22 cellular contexts compared by ENCODE assay signal in the genomic region with DNA sequence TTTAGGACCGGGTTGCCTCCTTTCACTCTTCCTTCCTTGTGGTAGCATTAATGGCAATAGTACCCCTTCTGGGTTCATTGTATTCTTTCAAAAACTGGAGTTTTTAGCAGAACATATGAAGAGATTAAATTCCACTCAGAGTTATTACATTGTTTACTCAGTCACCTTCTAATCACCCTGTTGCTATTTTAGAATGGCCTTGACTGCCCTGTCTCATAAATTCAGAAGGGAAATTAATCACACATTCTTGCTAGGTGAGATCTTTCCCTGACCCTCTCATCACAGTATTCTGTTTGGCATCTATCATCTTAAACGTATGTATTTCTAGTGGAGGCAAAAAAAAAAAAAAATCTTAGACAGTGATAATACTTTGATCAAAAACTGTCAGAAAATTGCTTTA.
DNase-seq lines count a peak whose midpoint lies in the region; ATAC-seq and TF ChIP-seq lines count a peak whose summit lies in the region.
"Had no signal": no experiment of that assay in that cellular context is flagged by ENCODE, and none has a peak within 500 bp of the region (broad histone marks: within the 10 kb centered on the region; RNA-seq: fewer than 3 reads in every experiment).

No MANE protein-coding gene starts in this region.

- no peaks in the 10 kb centered on the region for H3K27me3 ChIP-seq in mammary epithelial cell (ENCODE audit: insufficient read depth, low read length)
- H3K27me3 ChIP-seq: MG63 had no signal

- intact Hi-C loops in MCF 10A (cut with micrococcal nuclease) = loop anchor here (2.0 to 10.0 kb wide), 2 partner anchors 560 to 880 kb away; no protein-coding TSS in a partner anchor
- intact Hi-C loops in mammary epithelial cell (cut with micrococcal nuclease) = loop anchor here (2.0 kb wide), 2 partner anchors 418 to 800 kb away; no protein-coding TSS in a partner anchor

- H3K27ac Mint-ChIP-seq in MCF 10A (ENCODE audit: low read depth, unreplicated experiment) = peak overlapping the region; percentile 42

- H2AFZ ChIP-seq in mammary epithelial cell (ENCODE audit: low read depth, low read length) = no peak overlapping the region
- H2AFZ ChIP-seq: PC-9 had no signal

- H3K27me3 Mint-ChIP-seq in MCF 10A (ENCODE audit: insufficient read depth, unreplicated experiment) = no peaks in the 10 kb centered on the region

- in situ Hi-C loops in mammary epithelial cell (cut with MboI; ENCODE audit: low sequenced_read_pairs in 2 of 2) = no loop called here

- no peak for DNase-seq in MCF 10A (ENCODE audit: unreplicated experiment)
- no peak for DNase-seq in mammary epithelial cell
- peak; percentile 4 for DNase-seq in M059J (ENCODE audit: low read depth)
- DNase-seq in RWPE1 (ENCODE audit: low spot score) = peak; percentile 2
- DNase-seq in kidney tubule cell (ENCODE audit: low spot score) = peak; percentile 47
- no peak for DNase-seq in central memory CD4-positive, alpha-beta T cell
- DNase-seq: Calu3, DMS153, DND-41, Kasumi-1, MG63, NCI-H1694 treated with DMSO at 0.1 percent for 48 hours, NCI-H2081, NCI-H2227 treated with DMSO at 0.1 percent for 48 hours, NCI-H510A, NCI-H774, PC-9, SHP77 treated with DMSO at 0.1 percent for 48 hours had no signal

- H3K9me3 Mint-ChIP-seq in MCF 10A (ENCODE audit: unreplicated experiment) = peaks cover 4% of the 10 kb centered on the region

- no peak overlapping the region for H3K4me3 ChIP-seq in mammary epithelial cell (replicated peaks in 1 of 3; ENCODE audit: insufficient read depth in 1 of 3, low read depth in 2 of 3, low read length in 3 of 3)
- H3K4me3 ChIP-seq: K562, MG63, PC-9 had no signal

- no peaks in the 10 kb centered on the region for H3K4me1 ChIP-seq in mammary epithelial cell (ENCODE audit: insufficient read depth, low read length)

- TF ChIP-seq CTCF in MCF 10A (IDR thresholded peaks at IDR 0.05; ENCODE audit: unreplicated experiment) (no peak), mammary epithelial cell (conservative IDR thresholded peaks at IDR 0.05 in 1 of 2, IDR thresholded peaks at IDR 0.05 in 1 of 2; ENCODE audit: extremely low read depth in 1 of 2, insufficient read depth in 1 of 2, low read depth in 1 of 2, low read length in 2 of 2) (no peak), RWPE1 (conservative IDR thresholded peaks at IDR 0.05; ENCODE audit: low read depth) (no peak)

- 75% methylated on average over 2 of the region's 2 CpGs for WGBS in mammary epithelial cell (ENCODE audit: low coverage, missing lambda C conversion rate)

- POLR2A ChIA-PET in MCF 10A (lab: Yijun Ruan, JAX) (no interaction called here), RWPE1 (lab: Yijun Ruan, JAX; ENCODE audit: low non-redundant PET) (no interaction called here)

- CTCF ChIA-PET in MCF 10A (lab: Yijun Ruan, JAX) = interaction anchor here (1.1 kb wide), 1 partner anchor 558 kb away, joined by 5 read pairs; no protein-coding TSS in a partner anchor
- CTCF ChIA-PET in mammary epithelial cell (lab: Charles Lee; ENCODE audit: low non-redundant PET) = no interaction called here
- CTCF ChIA-PET in RWPE1 (lab: Yijun Ruan, JAX) = no interaction called here

- no peak overlapping the region for H3K4me2 ChIP-seq in mammary epithelial cell (ENCODE audit: insufficient read depth, low read depth, low read length)
- H3K4me2 ChIP-seq: PC-9 had no signal

- dilution Hi-C loops in mammary epithelial cell (cut with HindIII; ENCODE audit: low sequenced_read_pairs) = no loop called here

- H3K36me3 ChIP-seq in mammary epithelial cell (ENCODE audit: insufficient read depth, low read length) = no peaks in the 10 kb centered on the region
- H3K36me3 ChIP-seq: MG63 had no signal

- H3K9ac ChIP-seq in mammary epithelial cell (ENCODE audit: insufficient read depth, low read length) = no peak overlapping the region

- no peak for ATAC-seq in GM19463 (IDR thresholded peaks at IDR 0.05; ENCODE audit: unreplicated experiment)
- no peak for ATAC-seq in HG02610 (IDR thresholded peaks at IDR 0.05; ENCODE audit: unreplicated experiment)
- ATAC-seq: HCT116, K562 had no signal

- BruUV-seq in MCF 10A (replicated peaks; lab: Mats Ljungman, UMichigan) (no TSS peak), mammary epithelial cell (replicated peaks; lab: Mats Ljungman, UMichigan) (no TSS peak)

- H3K79me2 ChIP-seq in mammary epithelial cell (ENCODE audit: insufficient read depth, low read length) = no peaks in the 10 kb centered on the region

- no peak overlapping the region for H3K4me3 Mint-ChIP-seq in MCF 10A (ENCODE audit: unreplicated experiment)

- H3K36me3 Mint-ChIP-seq in MCF 10A (ENCODE audit: insufficient read depth, unreplicated experiment) = no peaks in the 10 kb centered on the region

- H3K9me3 ChIP-seq in mammary epithelial cell (replicated peaks; ENCODE audit: insufficient read depth, low read length) = no peaks in the 10 kb centered on the region
- H3K9me3 ChIP-seq: MG63 had no signal

- no peak overlapping the region for H3K27ac ChIP-seq in mammary epithelial cell (ENCODE audit: insufficient read depth, low read depth, low read length)
- H3K27ac ChIP-seq in RWPE1 = no peak overlapping the region
- H3K27ac ChIP-seq: PC-9 had no signal

- peaks cover 6% of the 10 kb centered on the region for H3K4me1 Mint-ChIP-seq in MCF 10A (ENCODE audit: insufficient read depth, unreplicated experiment)

- H4K20me1 ChIP-seq in mammary epithelial cell (ENCODE audit: insufficient read depth, low read length) = no peaks in the 10 kb centered on the region

Comparison
In these comparisons a context has a peak if more than half of its experiments do, and no peak if none do; other contexts are left out.
1. DNase-seq: peak in M059J (single experiment), RWPE1 (single experiment) and kidney tubule cell (single experiment); none in MCF 10A (single experiment), mammary epithelial cell (single experiment) and central memory CD4-positive, alpha-beta T cell (single experiment).